In genomic region chr1:29256979-29257804, GRCh38 we compare ENCODE assay signal across 9 cellular contexts. TPM values are rescaled to one million over a fixed set of nuclear protein-coding genes. Genes with fewer than 3 reads are reported as not detected.
A peak's percentile ranks its signal among the peaks of the same experiment; 100 is the strongest.
DNase-seq lines count a peak whose midpoint lies in the region; ATAC-seq and TF ChIP-seq lines count a peak whose summit lies in the region.
"Had no signal": no experiment of that assay in that cellular context is flagged by ENCODE, and none has a peak within 500 bp of the region (broad histone marks: within the 10 kb centered on the region; RNA-seq: fewer than 3 reads in every experiment).

No MANE protein-coding gene starts in this region.

- ATAC-seq in HG03139 (IDR thresholded peaks at IDR 0.05; ENCODE audit: unreplicated experiment) = no peak
- ATAC-seq: natural killer cell treated with Interleukin-12 subunit alpha and Interleukin-12 subunit beta and Interleukin-15 and Interleukin-18, amount 100 ng/mL, for 72 hours had no signal

- no peaks in the 10 kb centered on the region for H4K20me1 ChIP-seq in GM23248 (ENCODE audit: insufficient read depth)

- no peaks in the 10 kb centered on the region for H3K9me3 Mint-ChIP-seq in immature natural killer cell
- no peaks in the 10 kb centered on the region for H3K9me3 Mint-ChIP-seq in Caco-2 (ENCODE audit: unreplicated experiment)
- H3K9me3 Mint-ChIP-seq: natural killer cell treated with Interleukin-12 subunit alpha and Interleukin-12 subunit beta and Interleukin-15 and Interleukin-18, amount 100 ng/mL, for 72 hours had no signal

- TF ChIP-seq CTCF in brain microvascular endothelial cell (IDR thresholded peaks at IDR 0.05; ENCODE audit: low read depth, low read length, missing control alignments) = no peak
- TF ChIP-seq CTCF in Caco-2 (IDR thresholded peaks at IDR 0.05; ENCODE audit: insufficient read depth in 1 of 2, low read depth in 1 of 2, low read length in 1 of 2, severe bottlenecking in 1 of 2, unreplicated experiment in 1 of 2) = no peak

- no peak overlapping the region for H2AFZ ChIP-seq in GM23248

- in situ Hi-C loops in GM23248 (cut with MboI) = no loop called here
- in situ Hi-C loops in brain microvascular endothelial cell (cut with HindIII; ENCODE audit: low pct_ligation_motif_present, low sequenced_read_pairs) = no loop called here

- DNase-seq in GM23248 (peak; percentile 53), NCI-H2107 (lab: John Stamatoyannopoulos, UW) (peak; percentile 93), brain microvascular endothelial cell (peak; percentile 53), retina (peak; percentile 55), immature natural killer cell (no peak), Caco-2 (no peak)
- DNase-seq: activated CD4-positive, alpha-beta T cell treated with anti-CD3 and anti-CD28 coated beads for 4 hours had no signal

- H3K79me2 ChIP-seq in GM23248 (ENCODE audit: insufficient read depth) = no peaks in the 10 kb centered on the region

- no peaks in the 10 kb centered on the region for H3K4me1 ChIP-seq in GM23248 (ENCODE audit: insufficient read depth)
- H3K4me1 ChIP-seq in Caco-2 = no peaks in the 10 kb centered on the region

- H3K9ac ChIP-seq in GM23248 = no peak overlapping the region

- intact Hi-C loops in Caco-2 (cut with micrococcal nuclease; ENCODE audit: unreplicated experiment) = no loop called here

- H3K36me3 ChIP-seq in GM23248 (ENCODE audit: low read depth) = no peaks in the 10 kb centered on the region
- no peaks in the 10 kb centered on the region for H3K36me3 ChIP-seq in brain microvascular endothelial cell (replicated peaks)
- H3K36me3 ChIP-seq in Caco-2 (ENCODE audit: control insufficient read depth, insufficient read depth, low read length) = no peaks in the 10 kb centered on the region

- BruUV-seq in Caco-2 (replicated peaks; lab: Mats Ljungman, UMichigan) = no TSS peak

- peaks cover 7 to 24% (median 14%) of the 10 kb centered on the region in 3 donors for H3K27me3 Mint-ChIP-seq in immature natural killer cell (ENCODE audit: low read depth in 3 of 3)
- no peaks in the 10 kb centered on the region for H3K27me3 Mint-ChIP-seq in Caco-2 (ENCODE audit: insufficient read depth, unreplicated experiment)

- H3K27ac ChIP-seq in GM23248 (no peak overlapping the region), brain microvascular endothelial cell (no peak overlapping the region)

- CTCF ChIA-PET in Caco-2 (lab: Charles Lee) = no interaction called here

- H3K4me3 ChIP-seq in GM23248 (no peak overlapping the region), brain microvascular endothelial cell (ENCODE audit: low read depth, low read length) (no peak overlapping the region), Caco-2 (ENCODE audit: low read depth, low read length) (no peak overlapping the region)

- H3K27ac Mint-ChIP-seq in immature natural killer cell (no peak overlapping the region), Caco-2 (ENCODE audit: unreplicated experiment) (no peak overlapping the region)
- H3K27ac Mint-ChIP-seq: natural killer cell treated with Interleukin-12 subunit alpha and Interleukin-12 subunit beta and Interleukin-15 and Interleukin-18, amount 100 ng/mL, for 72 hours had no signal

- 58 to 61% methylated on average over 11 of the region's 11 CpGs for WGBS in GM23248 (ENCODE audit: low coverage in 1 of 2, low lambda C conversion rate in 2 of 2, missing lambda C conversion rate in 2 of 2), 2 experiments

- no peaks in the 10 kb centered on the region for H3K9me3 ChIP-seq in GM23248 (ENCODE audit: low read depth)
- no peaks in the 10 kb centered on the region for H3K9me3 ChIP-seq in Caco-2

- no peak overlapping the region for H3K4me2 ChIP-seq in GM23248 (ENCODE audit: unreplicated experiment)

- H3K4me3 Mint-ChIP-seq in immature natural killer cell (peak overlapping the region in 1 of 5 donors; percentile 38), Caco-2 (ENCODE audit: unreplicated experiment) (no peak overlapping the region)
- H3K4me3 Mint-ChIP-seq: natural killer cell treated with Interleukin-12 subunit alpha and Interleukin-12 subunit beta and Interleukin-15 and Interleukin-18, amount 100 ng/mL, for 72 hours had no signal

- no peaks in the 10 kb centered on the region for H3K9me2 ChIP-seq in GM23248 (ENCODE audit: insufficient read depth)

- no peaks in the 10 kb centered on the region for H3K36me3 Mint-ChIP-seq in immature natural killer cell
- peaks cover 5% of the 10 kb centered on the region for H3K36me3 Mint-ChIP-seq in Caco-2 (ENCODE audit: insufficient read depth, unreplicated experiment)
- H3K36me3 Mint-ChIP-seq: natural killer cell treated with Interleukin-12 subunit alpha and Interleukin-12 subunit beta and Interleukin-15 and Interleukin-18, amount 100 ng/mL, for 72 hours had no signal

- 0 out of 2 replicates have a peak, but pooled peaks cover 8% of the 10 kb centered on the region for H3F3A ChIP-seq in GM23248 (ENCODE audit: insufficient read depth)

- peaks cover 4 to 5% of the 10 kb centered on the region in 2 donors for H3K4me1 Mint-ChIP-seq in immature natural killer cell
- no peaks in the 10 kb centered on the region for H3K4me1 Mint-ChIP-seq in Caco-2 (ENCODE audit: low read depth, unreplicated experiment)

- H3K27me3 ChIP-seq in GM23248 (replicated peaks; ENCODE audit: insufficient read depth) (no peaks in the 10 kb centered on the region), brain microvascular endothelial cell (replicated peaks) (no peaks in the 10 kb centered on the region), Caco-2 (replicated peaks; ENCODE audit: control insufficient read depth, insufficient read depth, low read length) (no peaks in the 10 kb centered on the region)

- POLR2A ChIA-PET in Caco-2 (lab: Charles Lee) = no interaction called here

RNA-seq across cellular contexts. Expression of gene PTPRU, which starts 20.9 kb away (rescaled TPM):
- total RNA-seq in GM23248 (2014; rRNA removed; shearing (Covaris generic)) = 16.8 and 18.0 TPM in 2 replicates
- polyA plus RNA-seq in GM23248 (2016; fragmentation: Nextera tagmentation; extraction: Ambion mirVana) = 6.0 and 6.2 TPM in 2 replicates
- not detected for polyA plus RNA-seq in immature natural killer cell
- 32.9 and 41.4 TPM in 2 replicates for total RNA-seq in Caco-2 (2022)

RNA-seq across cellular contexts. Expression of gene MECR, which starts 26.5 kb away (rescaled TPM):
- total RNA-seq in GM23248 (2014; rRNA removed; shearing (Covaris generic)) = 19.1 and 23.6 TPM in 2 replicates
- 43.3 and 48.2 TPM in 2 replicates for polyA plus RNA-seq in GM23248 (2016; fragmentation: Nextera tagmentation; extraction: Ambion mirVana)
- 10 to 100 TPM in 2 of 3 donors, 1 to 10 TPM in 1; 6.5 to 14.0 (median 11.3) TPM for polyA plus RNA-seq in immature natural killer cell
- total RNA-seq in Caco-2 (2022) = 21.5 and 23.1 TPM in 2 replicates

Comparison
In these comparisons a context has a peak if more than half of its experiments do, and no peak if none do; other contexts are left out.
1. DNase-seq: peak in GM23248 (single experiment), NCI-H2107 (single experiment), brain microvascular endothelial cell (single experiment) and retina (single experiment); none in immature natural killer cell (0 of 3) and Caco-2 (0 of 2).